In the genomic region with DNA sequence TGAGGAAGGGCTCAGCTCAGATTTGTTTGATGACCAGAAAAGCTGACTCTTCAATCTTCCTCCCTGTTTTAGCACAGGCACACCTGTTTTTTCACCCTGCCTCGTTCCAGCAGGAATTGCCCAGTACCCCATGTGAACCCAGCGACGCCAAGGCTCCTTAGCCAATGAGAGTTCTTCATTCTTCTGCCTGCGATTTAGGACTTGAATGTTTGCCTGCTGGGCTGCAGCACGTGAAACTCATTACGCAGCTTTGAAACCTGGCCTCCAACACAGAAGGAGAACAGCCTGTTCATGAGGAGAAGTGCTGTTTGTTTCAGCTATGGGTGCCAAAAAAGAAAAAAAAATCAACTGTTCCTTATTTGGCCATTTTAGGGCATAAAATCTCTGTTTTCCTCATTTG, we compare ENCODE assay signal across 24 cellular contexts.
DNase-seq lines count a peak whose midpoint lies in the region; ATAC-seq and TF ChIP-seq lines count a peak whose summit lies in the region.
"Had no signal": no experiment of that assay in that cellular context is flagged by ENCODE, and none has a peak within 500 bp of the region (broad histone marks: within the 10 kb centered on the region; RNA-seq: fewer than 3 reads in every experiment).

No MANE protein-coding gene starts in this region.

- no peak overlapping the region for H3K4me3 Mint-ChIP-seq in stimulated activated memory B cell treated with anti-CD40 and anti-IgM and Interleukin-4, amounts not matched to agents 10 μg/mL and 1 μg/mL and 100 μg/mL, for 72 hours
- H3K4me3 Mint-ChIP-seq: B cell; naive thymus-derived CD8-positive, alpha-beta T cell; T-helper 2 cell treated with Interferon-gamma antibody and Interleukin-4, amounts not matched to agents 5 μg/mL and 100 μg/mL, for 36 hours had no signal

- no peak overlapping the region for H3K27ac Mint-ChIP-seq in stimulated activated memory B cell treated with anti-CD40 and anti-IgM and Interleukin-4, amounts not matched to agents 10 μg/mL and 1 μg/mL and 100 μg/mL, for 72 hours
- H3K27ac Mint-ChIP-seq: B cell; naive thymus-derived CD8-positive, alpha-beta T cell; T-helper 2 cell treated with Interferon-gamma antibody and Interleukin-4, amounts not matched to agents 5 μg/mL and 100 μg/mL, for 36 hours had no signal

- WGBS in ovary, 3 donors = 18 to 21% (median 20%) methylated on average over 6 of the region's 6 CpGs

- TF ChIP-seq CTCF in fibroblast of villous mesenchyme (IDR thresholded peaks at IDR 0.05; ENCODE audit: insufficient read depth, low read depth, low read length) (no peak), ovary (IDR thresholded peaks at IDR 0.05) (no peak)

- H3K27me3 ChIP-seq in ovary = no peaks in the 10 kb centered on the region
- H3K27me3 ChIP-seq: Peyer's patch, stomach, upper lobe of left lung had no signal

- no peak for TF ChIP-seq EP300 in ovary (IDR thresholded peaks at IDR 0.05)

- H3K4me1 Mint-ChIP-seq in stimulated activated memory B cell treated with anti-CD40 and anti-IgM and Interleukin-4, amounts not matched to agents 10 μg/mL and 1 μg/mL and 100 μg/mL, for 72 hours = no peaks in the 10 kb centered on the region
- H3K4me1 Mint-ChIP-seq: B cell; naive thymus-derived CD8-positive, alpha-beta T cell had no signal

- no peaks in the 10 kb centered on the region for H3K9me3 ChIP-seq in ovary
- H3K9me3 ChIP-seq: Peyer's patch, SK-N-SH, spleen, stomach, upper lobe of left lung had no signal

- peak; percentile 44 for DNase-seq in DMS 273 (lab: John Stamatoyannopoulos, UW; ENCODE audit: unreplicated experiment)
- DNase-seq in DMS 273 treated with DMSO at 0.1 percent for 48 hours (lab: John Stamatoyannopoulos, UW) = no peak
- DNase-seq in fibroblast of villous mesenchyme (ENCODE audit: low read depth) = peak; percentile 3
- peak; percentile 26 to 79 (median 55) for DNase-seq in ovary
- DNase-seq in SIG-M5 treated with dmso at 0.1 percent for 504 hours (lab: John Stamatoyannopoulos, UW; ENCODE audit: unreplicated experiment) = no peak
- DNase-seq in NCI-H1694 (lab: John Stamatoyannopoulos, UW) = no peak
- DNase-seq in ACHN = no peak
- DNase-seq: activated CD8-positive, alpha-beta memory T cell treated with anti-CD3 and anti-CD28 coated beads for 24 hours; activated naive CD4-positive, alpha-beta T cell treated with anti-CD3 and anti-CD28 coated beads, Interleukin-2, amount 50 U/mL, for 16 hours; GOT3; left cardiac atrium; naive thymus-derived CD8-positive, alpha-beta T cell; NCI-H146; NCI-H82; Peyer's patch; SK-N-SH; spleen; stimulated activated CD4-positive, alpha-beta T cell treated with anti-CD3 and anti-CD28 coated beads, Interleukin-4, amount 100 ng/mL, for 4 hours; stomach had no signal

- H3K36me3 Mint-ChIP-seq in stimulated activated memory B cell treated with anti-CD40 and anti-IgM and Interleukin-4, amounts not matched to agents 10 μg/mL and 1 μg/mL and 100 μg/mL, for 72 hours = no peaks in the 10 kb centered on the region
- H3K36me3 Mint-ChIP-seq: naive thymus-derived CD8-positive, alpha-beta T cell had no signal

- no peak for ATAC-seq in stimulated activated memory B cell treated with anti-CD40 and anti-IgM and Interleukin-4, amounts not matched to agents 10 μg/mL and 1 μg/mL and 100 μg/mL, for 72 hours
- ATAC-seq: left cardiac atrium; naive thymus-derived CD8-positive, alpha-beta T cell had no signal

- in situ Hi-C loops in ACHN (cut with HindIII; ENCODE audit: low pct_ligation_motif_present, low pct_unique_long_range_greater_than_20kb, low sequenced_read_pairs) = no loop called here

- H3K27ac ChIP-seq in ovary = no peak overlapping the region
- H3K27ac ChIP-seq: 22Rv1, Peyer's patch, spleen, stomach, upper lobe of left lung had no signal

- H3K4me1 ChIP-seq in ovary (ENCODE audit: insufficient read depth) = peaks cover 2% of the 10 kb centered on the region
- H3K4me1 ChIP-seq: Peyer's patch, spleen, stomach had no signal

- H3K36me3 ChIP-seq in ovary = no peaks in the 10 kb centered on the region
- H3K36me3 ChIP-seq: Peyer's patch, spleen, stomach, upper lobe of left lung had no signal

- H3K4me3 ChIP-seq in fibroblast of villous mesenchyme (ENCODE audit: low read depth, low read length) (no peak overlapping the region), ovary (no peak overlapping the region)
- H3K4me3 ChIP-seq: Peyer's patch, spleen, stomach, upper lobe of left lung had no signal

- no peaks in the 10 kb centered on the region for H3K9me3 Mint-ChIP-seq in stimulated activated memory B cell treated with anti-CD40 and anti-IgM and Interleukin-4, amounts not matched to agents 10 μg/mL and 1 μg/mL and 100 μg/mL, for 72 hours
- H3K9me3 Mint-ChIP-seq: T-helper 2 cell treated with Interferon-gamma antibody and Interleukin-4, amounts not matched to agents 5 μg/mL and 100 μg/mL, for 36 hours had no signal

- no peak for TF ChIP-seq POLR2A in ovary (IDR thresholded peaks at IDR 0.05)

- peaks cover 12% of the 10 kb centered on the region for H3K27me3 Mint-ChIP-seq in stimulated activated memory B cell treated with anti-CD40 and anti-IgM and Interleukin-4, amounts not matched to agents 10 μg/mL and 1 μg/mL and 100 μg/mL, for 72 hours
- H3K27me3 Mint-ChIP-seq: B cell had no signal

- intact Hi-C loops in ovary (cut with DNase I) = no loop called here

Comparison
In these comparisons a context has a peak if more than half of its experiments do, and no peak if none do; other contexts are left out.
1. DNase-seq: peak in DMS 273 (single experiment), fibroblast of villous mesenchyme (single experiment) and ovary (5 of 5); none in DMS 273 treated with DMSO at 0.1 percent for 48 hours (single experiment), SIG-M5 treated with dmso at 0.1 percent for 504 hours (single experiment), NCI-H1694 (single experiment) and ACHN (single experiment).